8 cellular contexts compared by ENCODE assay signal in the genomic region with DNA sequence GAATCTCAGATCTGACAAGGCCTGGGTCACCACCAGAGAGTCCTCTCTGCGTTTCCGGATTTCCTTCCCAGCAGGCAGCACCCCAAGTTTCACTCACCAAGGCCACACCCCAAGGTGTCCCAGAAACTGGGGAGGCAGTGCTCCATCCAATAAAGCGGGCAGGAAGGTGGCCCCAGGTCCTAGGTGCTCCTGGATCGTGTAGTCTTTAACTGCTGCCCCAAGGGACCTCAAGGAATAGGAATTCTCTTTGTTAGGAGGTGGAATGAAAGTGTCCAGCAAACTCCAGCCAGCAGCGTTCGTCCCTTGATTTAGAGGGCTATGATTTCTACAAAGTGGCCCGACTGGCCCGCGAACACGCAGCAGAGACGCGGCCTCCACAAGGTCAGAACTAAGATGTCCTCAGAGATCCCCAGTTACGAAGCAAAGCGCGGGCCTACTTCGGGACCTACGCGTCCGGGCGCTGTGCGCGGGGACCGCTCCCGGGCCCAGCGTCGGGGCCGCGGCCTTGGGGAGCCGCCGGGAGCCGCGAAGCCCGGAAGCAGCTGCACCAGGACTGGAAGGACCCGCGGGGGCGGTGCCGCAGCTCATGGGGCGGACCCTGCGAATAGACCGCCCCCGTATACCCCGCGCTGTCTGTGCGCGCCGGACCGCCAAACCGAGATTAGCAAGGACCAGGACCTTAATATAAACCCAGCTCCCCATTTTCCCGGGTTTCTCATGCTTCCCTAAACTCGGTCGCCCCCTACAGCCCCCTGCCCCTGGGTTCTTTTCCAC. TPM values are rescaled to one million over a fixed set of nuclear protein-coding genes. Genes with fewer than 3 reads are reported as not detected.
A peak's percentile ranks its signal among the peaks of the same experiment; 100 is the strongest.
DNase-seq lines count a peak whose midpoint lies in the region; ATAC-seq and TF ChIP-seq lines count a peak whose summit lies in the region.

Gene C6orf47, minus strand, starts transcription at position 555 of the 774 bp plus-strand sequence. CDS start 831 bp downstream, outside the sequence.

- TF ChIP-seq CTCF in C4-2B (conservative IDR thresholded peaks at IDR 0.05) (no peak), foreskin keratinocyte (conservative IDR thresholded peaks at IDR 0.05) (no peak), neural progenitor cell (IDR thresholded peaks at IDR 0.05) (no peak), subcutaneous adipose tissue (IDR thresholded peaks at IDR 0.05; ENCODE audit: low read depth) (no peak)

- peak; percentile 64 for ATAC-seq in GM19463 (IDR thresholded peaks at IDR 0.05; ENCODE audit: unreplicated experiment)
- ATAC-seq in foreskin keratinocyte: peak; percentile 70

- DNase-seq in MG63 (peak; percentile 76), SJCRH30 (peak; percentile 86 to 89), foreskin keratinocyte (peak in 1 of 2 donors; percentile 20), neural progenitor cell (ENCODE audit: low spot score) (peak; percentile 94)
- peak; percentile 56 for DNase-seq in activated gamma-delta T cell treated with anti-CD3 and anti-CD28 coated beads, Interleukin-2, amount 50 U/mL, for 16 hours (ENCODE audit: low read depth)

- H3K27ac Mint-ChIP-seq in neural progenitor cell: peak within 1 kb of the TSS; percentile 88

- peaks cover 30% of the 10 kb centered on the region for H3K36me3 Mint-ChIP-seq in neural progenitor cell

- H3K27me3 Mint-ChIP-seq in neural progenitor cell (ENCODE audit: insufficient read depth, low read depth): peaks cover 6% of the 10 kb centered on the region

- H3K9me3 ChIP-seq in MG63 (no peaks in the 10 kb centered on the region), SJCRH30 (replicated peaks) (no peaks in the 10 kb centered on the region), neural progenitor cell (ENCODE audit: low read depth) (no peaks in the 10 kb centered on the region)

- H2AFZ ChIP-seq in neural progenitor cell (replicated peaks): peak within 1 kb of the TSS; percentile 1

- H3K4me2 ChIP-seq in neural progenitor cell: peak within 1 kb of the TSS; percentile 97

- no peaks in the 10 kb centered on the region for H3K9me3 Mint-ChIP-seq in neural progenitor cell

- no peaks in the 10 kb centered on the region for H3K27me3 ChIP-seq in MG63
- H3K27me3 ChIP-seq in SJCRH30: no peaks in the 10 kb centered on the region
- no peaks in the 10 kb centered on the region for H3K27me3 ChIP-seq in foreskin keratinocyte
- H3K27me3 ChIP-seq in neural progenitor cell: no peaks in the 10 kb centered on the region

- H3K79me2 ChIP-seq in neural progenitor cell (ENCODE audit: low read depth): peaks cover 55% of the 10 kb centered on the region

- H3K4me1 ChIP-seq in SJCRH30 (peaks cover 8% of the 10 kb centered on the region), foreskin keratinocyte (peaks cover 5% of the 10 kb centered on the region), neural progenitor cell (peaks cover 31% of the 10 kb centered on the region)

- peaks cover 35% of the 10 kb centered on the region for H3F3A ChIP-seq in neural progenitor cell (ENCODE audit: low read depth)

- H3K27ac ChIP-seq in C4-2B: peak within 1 kb of the TSS; percentile 88
- H3K27ac ChIP-seq in SJCRH30: peak within 1 kb of the TSS; percentile 78
- H3K27ac ChIP-seq in foreskin keratinocyte: peak within 1 kb of the TSS; percentile 54
- H3K27ac ChIP-seq in neural progenitor cell: peak within 1 kb of the TSS; percentile 15

- peak within 1 kb of the TSS; percentile 92 for H3K4me3 Mint-ChIP-seq in neural progenitor cell

- peaks cover 62% of the 10 kb centered on the region for H3K4me1 Mint-ChIP-seq in neural progenitor cell

- peak within 1 kb of the TSS; percentile 63 for H3K4me3 ChIP-seq in MG63
- peak within 1 kb of the TSS; percentile 72 for H3K4me3 ChIP-seq in SJCRH30
- peak within 1 kb of the TSS; percentile 73 for H3K4me3 ChIP-seq in neural progenitor cell

- H3K9ac ChIP-seq in neural progenitor cell: peak within 1 kb of the TSS; percentile 80

- H4K20me1 ChIP-seq in neural progenitor cell (ENCODE audit: low read depth): peaks cover 10% of the 10 kb centered on the region

- H3K36me3 ChIP-seq in MG63: peaks cover 12% of the 10 kb centered on the region
- peaks cover 12% of the 10 kb centered on the region; the same call in 1 of the 2 replicates for H3K36me3 ChIP-seq in SJCRH30
- no peaks in the 10 kb centered on the region for H3K36me3 ChIP-seq in neural progenitor cell

RNA-seq across cellular contexts. Expression of gene C6orf47, which starts in this region (rescaled TPM):
- total RNA-seq in MG63 (2014; rRNA removed; shearing (Covaris generic); ENCODE audit: low replicate concordance): 5.9 and 6.5 TPM in 2 replicates
- 17.6 and 19.0 TPM in 2 replicates for total RNA-seq in SJCRH30 (2014; rRNA removed; shearing (Covaris generic))
- total RNA-seq in foreskin keratinocyte: 18.7 and 19.7 TPM in 2 replicates
- 16.7 and 16.8 TPM in 2 replicates for polyA plus RNA-seq in foreskin keratinocyte
- 14.6 and 17.1 TPM in 2 replicates for total RNA-seq in neural progenitor cell (ENCODE audit: low replicate concordance)
- total RNA-seq in subcutaneous adipose tissue: 10 to 100 TPM; 12.9 to 19.2 (median 15.7) TPM

Comparison
In these comparisons a context has a peak if more than half of its experiments do, and no peak if none do; other contexts are left out.
1. H3K27ac ChIP-seq: peak in every context shown above with its lines; median percentile 88 in C4-2B; 78 in SJCRH30; 54 in foreskin keratinocyte; 15 in neural progenitor cell.